ENCODE assay signal across 24 cellular contexts in the genomic region with DNA sequence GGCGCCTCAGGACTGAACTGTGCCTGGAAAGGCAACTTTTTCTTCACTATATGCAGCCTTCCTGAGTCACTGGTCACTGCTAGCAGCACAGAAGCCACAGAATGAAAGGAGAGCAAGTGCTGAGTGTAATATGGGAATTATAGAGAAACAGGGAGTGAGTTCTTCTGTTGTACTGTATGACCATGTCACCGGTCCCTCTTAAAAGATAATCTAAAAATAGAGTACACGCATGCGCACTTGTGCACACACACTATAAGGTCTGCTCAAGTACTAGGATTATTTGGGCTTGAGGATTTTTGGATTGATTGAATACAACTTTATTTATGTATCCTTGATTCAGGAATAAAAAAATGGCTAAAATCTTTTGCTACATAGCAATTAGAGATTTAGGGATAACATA.
"Had no signal": no experiment of that assay in that cellular context is flagged by ENCODE, and none has a peak within 500 bp of the region (broad histone marks: within the 10 kb centered on the region; RNA-seq: fewer than 3 reads in every experiment).

No MANE protein-coding gene starts in this region.

- H3K27ac Mint-ChIP-seq: activated naive CD8-positive, alpha-beta T cell; activated T-helper 2 cell treated with anti-CD3 and anti-CD28 coated beads, Interferon-gamma antibody, Interleukin-2, Interleukin-4, amounts not matched to agents 10 μg/mL and 5 μg/mL and 100 μg/mL, durations not matched to agents 14 hours and 24 hours and 36 hours; dendritic cell treated with granulocyte-macrophage colony-stimulating factor and Interleukin-4, amounts not matched to agents 40 ng/mL and 50 ng/mL, for 4 days; immature natural killer cell; natural killer cell treated with Interleukin-12 subunit alpha and Interleukin-12 subunit beta and Interleukin-15 and Interleukin-18, amount 100 ng/mL, for 72 hours; T-cell; WTC11 had no signal

- H3K27me3 ChIP-seq: hepatocyte, left lung, pancreas, upper lobe of left lung had no signal

- H3K9me3 ChIP-seq: left lung, pancreas, thoracic aorta, upper lobe of left lung had no signal

- H3K9me3 Mint-ChIP-seq: activated T-cell treated with anti-CD3 and anti-CD28 coated beads, Interleukin-2, amount 50 U/mL, for 4 hours; activated T-helper 2 cell treated with anti-CD3 and anti-CD28 coated beads, Interferon-gamma antibody, Interleukin-2, Interleukin-4, amounts not matched to agents 10 μg/mL and 5 μg/mL and 100 μg/mL, durations not matched to agents 14 hours and 24 hours and 36 hours; dendritic cell treated with granulocyte-macrophage colony-stimulating factor and Interleukin-4, amounts not matched to agents 40 ng/mL and 50 ng/mL, for 4 days; natural killer cell treated with Interleukin-12 subunit alpha and Interleukin-12 subunit beta and Interleukin-15 and Interleukin-18, amount 100 ng/mL, for 72 hours; T-cell; WTC11 had no signal

- H3K36me3 Mint-ChIP-seq: activated naive CD8-positive, alpha-beta T cell; immature natural killer cell; natural killer cell treated with Interleukin-12 subunit alpha and Interleukin-12 subunit beta and Interleukin-15 and Interleukin-18, amount 100 ng/mL, for 72 hours; T-cell; WTC11 had no signal

- H2AFZ ChIP-seq: hepatocyte had no signal

- H3K4me1 Mint-ChIP-seq: immature natural killer cell, T-cell had no signal

- H3K79me2 ChIP-seq: hepatocyte had no signal

- H3K4me3 Mint-ChIP-seq: activated naive CD8-positive, alpha-beta T cell; activated T-cell treated with anti-CD3 and anti-CD28 coated beads, Interleukin-2, amount 50 U/mL, for 4 hours; dendritic cell treated with granulocyte-macrophage colony-stimulating factor and Interleukin-4, amounts not matched to agents 40 ng/mL and 50 ng/mL, for 4 days; immature natural killer cell; natural killer cell treated with Interleukin-12 subunit alpha and Interleukin-12 subunit beta and Interleukin-15 and Interleukin-18, amount 100 ng/mL, for 72 hours; T-cell; WTC11 had no signal

- H3K36me3 ChIP-seq: left lung, pancreas, thoracic aorta, upper lobe of left lung had no signal

- H3K4me2 ChIP-seq: hepatocyte had no signal

- H3K27ac ChIP-seq: hepatocyte, left lung, pancreas, thoracic aorta, upper lobe of left lung had no signal

- H3K4me1 ChIP-seq: pancreas had no signal

- H3K4me3 ChIP-seq: hepatocyte, left lung, pancreas, thoracic aorta, upper lobe of left lung had no signal

- ATAC-seq: activated T-cell treated with anti-CD3 and anti-CD28 coated beads, Interleukin-2, amount 50 U/mL, for 4 hours; left lung; natural killer cell treated with Interleukin-12 subunit alpha and Interleukin-12 subunit beta and Interleukin-15 and Interleukin-18, amount 100 ng/mL, for 72 hours; pancreas; T-cell; WTC11 had no signal

- FAIRE-seq: bronchial epithelial cell, endometrium, pancreas had no signal

- DNase-seq: activated CD4-positive, alpha-beta T cell treated with anti-CD3 and anti-CD28 coated beads, Interleukin-2, amount 50 U/mL, for 48 hours; activated CD8-positive, alpha-beta memory T cell treated with anti-CD3 and anti-CD28 coated beads, Interleukin-2, amount 50 U/mL, for 48 hours; activated naive CD4-positive, alpha-beta T cell; activated T-cell treated with anti-CD3 and anti-CD28 coated beads, Interleukin-2, amount 50 U/mL, for 4 hours; effector CD4-positive, alpha-beta T cell; immature natural killer cell; left lung; mammary epithelial cell; midbrain; pancreas; stimulated activated CD4-positive, alpha-beta T cell treated with anti-CD3 and anti-CD28 coated beads, Interleukin-2, amount 100 ng/mL, for 48 hours; stimulated activated naive CD4-positive, alpha-beta T cell; T-cell; T-helper 9 cell; upper lobe of left lung had no signal

- H3K27me3 Mint-ChIP-seq: activated naive CD8-positive, alpha-beta T cell; dendritic cell treated with granulocyte-macrophage colony-stimulating factor and Interleukin-4, amounts not matched to agents 40 ng/mL and 50 ng/mL, for 4 days had no signal
